ENCODE assay signal across 10 cellular contexts in the genomic region with DNA sequence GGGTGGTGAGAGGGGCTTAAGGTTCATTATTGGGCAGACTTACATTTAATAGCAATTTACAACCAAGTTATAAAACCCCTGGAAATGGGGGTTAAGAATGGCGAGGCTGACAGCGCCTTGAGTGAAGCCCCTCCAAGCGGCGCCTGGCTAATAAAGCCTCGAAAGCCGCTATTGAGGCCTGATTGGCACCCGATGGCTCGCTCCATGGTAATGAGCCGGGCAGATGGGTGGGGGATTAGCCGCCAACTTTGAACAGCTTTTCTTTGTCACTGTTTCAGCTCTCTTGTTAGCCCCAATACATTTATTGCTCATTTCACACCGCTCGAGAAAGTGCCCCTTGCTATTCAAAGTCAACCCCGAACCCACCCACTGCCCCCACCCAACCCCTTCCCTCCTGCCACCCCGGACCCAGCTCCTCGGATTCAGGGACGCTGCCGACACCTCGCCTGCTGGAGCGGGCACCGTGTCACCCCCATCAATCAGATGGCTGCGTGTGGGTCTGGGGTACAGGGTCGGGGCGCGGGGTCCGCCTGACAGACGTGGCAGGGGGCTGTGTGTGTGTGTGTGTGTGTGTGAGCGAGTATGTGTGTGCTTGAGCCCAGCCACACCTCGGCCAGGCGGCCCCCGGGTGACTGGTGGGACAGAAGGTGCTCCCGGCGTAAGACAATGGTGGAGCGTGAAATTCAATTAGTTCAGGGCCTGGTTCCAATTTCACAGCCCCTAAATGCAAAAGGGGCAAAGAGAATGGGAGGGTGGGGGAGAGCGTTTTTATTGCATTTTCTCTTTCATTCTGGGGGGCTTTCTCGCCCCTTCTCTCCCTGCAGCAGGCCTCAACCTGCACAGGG.
"Had no signal": no experiment of that assay in that cellular context is flagged by ENCODE, and none has a peak within 500 bp of the region (broad histone marks: within the 10 kb centered on the region; RNA-seq: fewer than 3 reads in every experiment).

No MANE protein-coding gene starts in this region.

- H3K36me3 Mint-ChIP-seq: stimulated activated effector memory CD8-positive, alpha-beta T cell treated with anti-CD3 and anti-CD28 coated beads, Interleukin-12 subunit alpha, Interleukin-12 subunit beta, amount 100 ng/mL, for 72 hours had no signal

- H3K27ac Mint-ChIP-seq: activated CD4-positive, alpha-beta T cell treated with anti-CD3 and anti-CD28 coated beads, Interleukin-2, amount 10 ng/mL, durations not matched to agents 7 days and 5 days; activated naive CD8-positive, alpha-beta T cell treated with anti-CD3 and anti-CD28 coated beads, Interleukin-2, amount 50 U/mL, for 24 hours; stimulated activated effector memory CD8-positive, alpha-beta T cell treated with anti-CD3 and anti-CD28 coated beads, Interleukin-12 subunit alpha, Interleukin-12 subunit beta, amount 100 ng/mL, for 72 hours had no signal

- DNase-seq: activated CD4-positive, alpha-beta T cell treated with anti-CD3 and anti-CD28 coated beads, Interleukin-2, amount 10 ng/mL, durations not matched to agents 7 days and 5 days; activated naive CD8-positive, alpha-beta T cell treated with anti-CD3 and anti-CD28 coated beads, Interleukin-2, amount 50 U/mL, for 24 hours; aorta; islet precursor cell; midbrain had no signal

- H3K4me3 ChIP-seq: hepatocyte, lung had no signal

- H3K27me3 ChIP-seq: hepatocyte had no signal

- H3K9me3 Mint-ChIP-seq: activated CD4-positive, alpha-beta T cell treated with anti-CD3 and anti-CD28 coated beads, Interleukin-2, amount 10 ng/mL, durations not matched to agents 7 days and 5 days; activated naive CD8-positive, alpha-beta T cell treated with anti-CD3 and anti-CD28 coated beads, Interleukin-2, amount 50 U/mL, for 24 hours; stimulated activated effector memory CD8-positive, alpha-beta T cell treated with anti-CD3 and anti-CD28 coated beads, Interleukin-12 subunit alpha, Interleukin-12 subunit beta, amount 100 ng/mL, for 72 hours had no signal

- H3K27ac ChIP-seq: hepatocyte, neutrophil, parathyroid adenoma had no signal

- H3K36me3 ChIP-seq: neutrophil had no signal

- H3K4me1 ChIP-seq: parathyroid adenoma had no signal

- H3K9me3 ChIP-seq: neutrophil had no signal

- H3K4me3 Mint-ChIP-seq: activated CD4-positive, alpha-beta T cell treated with anti-CD3 and anti-CD28 coated beads, Interleukin-2, amount 10 ng/mL, durations not matched to agents 7 days and 5 days; activated naive CD8-positive, alpha-beta T cell treated with anti-CD3 and anti-CD28 coated beads, Interleukin-2, amount 50 U/mL, for 24 hours; stimulated activated effector memory CD8-positive, alpha-beta T cell treated with anti-CD3 and anti-CD28 coated beads, Interleukin-12 subunit alpha, Interleukin-12 subunit beta, amount 100 ng/mL, for 72 hours had no signal

- H3K4me1 Mint-ChIP-seq: activated CD4-positive, alpha-beta T cell treated with anti-CD3 and anti-CD28 coated beads, Interleukin-2, amount 10 ng/mL, durations not matched to agents 7 days and 5 days; activated naive CD8-positive, alpha-beta T cell treated with anti-CD3 and anti-CD28 coated beads, Interleukin-2, amount 50 U/mL, for 24 hours; stimulated activated effector memory CD8-positive, alpha-beta T cell treated with anti-CD3 and anti-CD28 coated beads, Interleukin-12 subunit alpha, Interleukin-12 subunit beta, amount 100 ng/mL, for 72 hours had no signal
